28 cellular contexts compared by ENCODE assay signal in genomic region chr6:13883966-13884365, GRCh38. TPM values are rescaled to one million over a fixed set of nuclear protein-coding genes. Genes with fewer than 3 reads are reported as not detected.
"Had no signal": no experiment of that assay in that cellular context is flagged by ENCODE, and none has a peak within 500 bp of the region (broad histone marks: within the 10 kb centered on the region; RNA-seq: fewer than 3 reads in every experiment).

No MANE protein-coding gene starts in this region.

- H3K27me3 Mint-ChIP-seq: stimulated activated memory B cell treated with anti-CD40 and anti-IgM and Interleukin-4, amounts not matched to agents 10 μg/mL and 1 μg/mL and 100 μg/mL, for 72 hours; stimulated activated naive CD8-positive, alpha-beta T cell treated with anti-CD3 and anti-CD28 coated beads, Interleukin-15, amount 100 ng/mL, for 72 hours; type B pancreatic cell had no signal

- H2AFZ ChIP-seq: neural progenitor cell had no signal

- H3K4me1 Mint-ChIP-seq: naive B cell; natural killer cell; stimulated activated memory B cell treated with anti-CD40 and anti-IgM and Interleukin-4, amounts not matched to agents 10 μg/mL and 1 μg/mL and 100 μg/mL, for 72 hours; stimulated activated naive CD8-positive, alpha-beta T cell treated with anti-CD3 and anti-CD28 coated beads, Interleukin-15, amount 100 ng/mL, for 72 hours had no signal

- H3K36me3 Mint-ChIP-seq: naive B cell; natural killer cell; neural progenitor cell; stimulated activated memory B cell treated with anti-CD40 and anti-IgM and Interleukin-4, amounts not matched to agents 10 μg/mL and 1 μg/mL and 100 μg/mL, for 72 hours; type B pancreatic cell had no signal

- H3K4me3 Mint-ChIP-seq: mesothelial cell of epicardium; naive B cell; natural killer cell; nephron progenitor cell; neural progenitor cell; stimulated activated memory B cell treated with anti-CD40 and anti-IgM and Interleukin-4, amounts not matched to agents 10 μg/mL and 1 μg/mL and 100 μg/mL, for 72 hours; stimulated activated naive CD8-positive, alpha-beta T cell treated with anti-CD3 and anti-CD28 coated beads, Interleukin-15, amount 100 ng/mL, for 72 hours; type B pancreatic cell had no signal

- H3K4me2 ChIP-seq: neural progenitor cell, smooth muscle cell had no signal

- H3K9me3 ChIP-seq: left ventricle myocardium inferior, neutrophil, ovary, right atrium auricular region, right lobe of liver, tibial nerve, vagina had no signal

- H3K4me3 ChIP-seq: left ventricle myocardium inferior, lung, neural progenitor cell, ovary, right atrium auricular region, right lobe of liver, smooth muscle cell, tibial nerve, vagina had no signal

- H3K36me3 ChIP-seq: left ventricle myocardium inferior, neural progenitor cell, neutrophil, ovary, right atrium auricular region, right lobe of liver, tibial nerve, vagina had no signal

- H3K9me3 Mint-ChIP-seq: natural killer cell; stimulated activated memory B cell treated with anti-CD40 and anti-IgM and Interleukin-4, amounts not matched to agents 10 μg/mL and 1 μg/mL and 100 μg/mL, for 72 hours; stimulated activated naive CD8-positive, alpha-beta T cell treated with anti-CD3 and anti-CD28 coated beads, Interleukin-15, amount 100 ng/mL, for 72 hours; type B pancreatic cell had no signal

- H3K4me1 ChIP-seq: left ventricle myocardium inferior, neural progenitor cell, right atrium auricular region, right lobe of liver, tibial nerve, vagina had no signal

- H3K27me3 ChIP-seq: neural progenitor cell, neutrophil, ovary, right atrium auricular region, right lobe of liver, tibial nerve, vagina had no signal

- H3K9ac ChIP-seq: neural progenitor cell had no signal

- DNase-seq: islet precursor cell; left ventricle myocardium inferior; mesendoderm; naive B cell; natural killer cell; nephron progenitor cell; occipital lobe; ovary; right lobe of liver; stimulated activated CD4-positive, alpha-beta T cell treated with anti-CD3 and anti-CD28 coated beads, Interleukin-1b, Interleukin-23, amount 100 ng/mL, for 48 hours; stimulated activated CD4-positive, alpha-beta T cell treated with anti-CD3 and anti-CD28 coated beads, Interleukin-2, amount 100 ng/mL, for 48 hours; stimulated activated CD4-positive, alpha-beta T cell treated with anti-CD3 and anti-CD28 coated beads, Interleukin-4, amount 100 ng/mL, for 4 hours; stimulated activated CD8-positive, alpha-beta memory T cell treated with anti-CD3 and anti-CD28 coated beads, Interleukin-4, amount 100 ng/mL, for 48 hours; stimulated activated naive CD4-positive, alpha-beta T cell treated with Interleukin-2 at 50 U/mL for 16 hours; stimulated activated naive CD8-positive, alpha-beta T cell treated with anti-CD3 and anti-CD28 coated beads, Interleukin-15, amount 100 ng/mL, for 72 hours; substantia nigra had no signal

- H3K27ac Mint-ChIP-seq: mesothelial cell of epicardium; naive B cell; natural killer cell; nephron progenitor cell; neural progenitor cell; progenitor cell of endocrine pancreas; stimulated activated memory B cell treated with anti-CD40 and anti-IgM and Interleukin-4, amounts not matched to agents 10 μg/mL and 1 μg/mL and 100 μg/mL, for 72 hours; type B pancreatic cell had no signal

- H3K27ac ChIP-seq: left ventricle myocardium inferior, neural progenitor cell, neutrophil, ovary, right atrium auricular region, right lobe of liver, tibial nerve, vagina had no signal

RNA-seq across cellular contexts. Expression of gene RNF182, which starts 40.8 kb away (rescaled TPM):
- total RNA-seq: left ventricle myocardium inferior, mononuclear cell, natural killer cell, right lobe of liver had no signal
